In genomic region chr5:136027316-136027715, GRCh38 we compare ENCODE assay signal across 20 cellular contexts. TPM values are rescaled to one million over a fixed set of nuclear protein-coding genes. Genes with fewer than 3 reads are reported as not detected.
"Had no signal": no experiment of that assay in that cellular context is flagged by ENCODE, and none has a peak within 500 bp of the region (broad histone marks: within the 10 kb centered on the region; RNA-seq: fewer than 3 reads in every experiment).

No MANE protein-coding gene starts in this region.

- H3K27ac Mint-ChIP-seq: activated CD4-positive, alpha-beta T cell treated with anti-CD3 and anti-CD28 coated beads, Interleukin-2, amount 10 ng/mL, durations not matched to agents 7 days and 5 days; activated naive CD8-positive, alpha-beta T cell; activated T-cell treated with anti-CD3 and anti-CD28 coated beads, Interleukin-2, amount 50 U/mL, for 72 hours; endodermal cell; memory B cell; natural killer cell; T-helper 17 cell had no signal

- H3K4me1 Mint-ChIP-seq: activated CD4-positive, alpha-beta T cell treated with anti-CD3 and anti-CD28 coated beads, Interleukin-2, amount 10 ng/mL, durations not matched to agents 7 days and 5 days; natural killer cell had no signal

- H3K36me3 Mint-ChIP-seq: activated naive CD8-positive, alpha-beta T cell; memory B cell; natural killer cell had no signal

- DNase-seq: activated CD4-positive, alpha-beta T cell treated with anti-CD3 and anti-CD28 coated beads, Interleukin-2, amount 10 ng/mL, durations not matched to agents 7 days and 5 days; activated CD4-positive, CD25-positive, alpha-beta regulatory T cell treated with anti-CD3 and anti-CD28 coated beads, Interleukin-2, amount 50 U/mL, for 72 hours; activated naive CD4-positive, alpha-beta T cell; activated T-cell treated with anti-CD3 and anti-CD28 coated beads for 4 hours; activated T-cell treated with anti-CD3 and anti-CD28 coated beads, Interleukin-2, amount 50 U/mL, for 72 hours; brain microvascular endothelial cell; cortex of kidney; esophagus squamous epithelium; left cardiac atrium; natural killer cell; stimulated activated CD4-positive, alpha-beta T cell treated with anti-CD3 and anti-CD28 coated beads, Interleukin-2, amount 100 ng/mL, for 48 hours; stimulated activated naive CD4-positive, alpha-beta T cell treated with Interleukin-2 at 50 U/mL for 16 hours; T-helper 17 cell; T1000; testis; upper lobe of left lung; WERI-Rb-1 had no signal

- H3K4me3 Mint-ChIP-seq: activated CD4-positive, alpha-beta T cell treated with anti-CD3 and anti-CD28 coated beads, Interleukin-2, amount 10 ng/mL, durations not matched to agents 7 days and 5 days; activated naive CD8-positive, alpha-beta T cell; activated T-cell treated with anti-CD3 and anti-CD28 coated beads, Interleukin-2, amount 50 U/mL, for 72 hours; endodermal cell; memory B cell; natural killer cell; T-helper 17 cell had no signal

- H3K9me3 Mint-ChIP-seq: activated CD4-positive, alpha-beta T cell treated with anti-CD3 and anti-CD28 coated beads, Interleukin-2, amount 10 ng/mL, durations not matched to agents 7 days and 5 days; activated T-cell treated with anti-CD3 and anti-CD28 coated beads, Interleukin-2, amount 50 U/mL, for 72 hours; endodermal cell; memory B cell; natural killer cell had no signal

RNA-seq across cellular contexts. Expression of gene TGFBI, which starts 1.5 kb away (rescaled TPM):
- total RNA-seq: activated T-cell treated with anti-CD3 and anti-CD28 coated beads, Interleukin-2, amount 50 U/mL, for 72 hours had no signal
